ENCODE assay signal across 8 cellular contexts in genomic region chr12:12812605-12813119, GRCh38. TPM values are rescaled to one million over a fixed set of nuclear protein-coding genes. Genes with fewer than 3 reads are reported as not detected.
DNase-seq lines count a peak whose midpoint lies in the region; ATAC-seq and TF ChIP-seq lines count a peak whose summit lies in the region.

No MANE protein-coding gene starts in this region.

- WGBS in suprapubic skin: 77% methylated on average over 14 of the region's 14 CpGs

- H3K4me1 ChIP-seq in suprapubic skin: peaks cover 49% of the 10 kb centered on the region

- peak; percentile 1 to 14 for ATAC-seq in activated T-cell treated with anti-CD3 and anti-CD28 coated beads, Interleukin-2, amount 50 U/mL, for 72 hours (replicated peaks in 1 of 2)
- no peak for ATAC-seq in GM21717 (IDR thresholded peaks at IDR 0.05; ENCODE audit: unreplicated experiment)
- no peak for ATAC-seq in GM19463 (IDR thresholded peaks at IDR 0.05; ENCODE audit: unreplicated experiment)

- CTCF ChIA-PET in activated CD4-positive, alpha-beta memory T cell treated with anti-CD3 and anti-CD28 coated beads for 36 hours (lab: Charles Lee): interaction anchor here (0.8 to 8.0 kb wide), 7 partner anchors 9 to 456 kb away, joined by 3 to 72 read pairs (median 8); partner anchors contain the start of gene BORCS5

- POLR2A ChIA-PET in activated CD4-positive, alpha-beta memory T cell treated with anti-CD3 and anti-CD28 coated beads for 36 hours (lab: Charles Lee): interaction anchor here (1.4 kb wide), 2 partner anchors 25 to 345 kb away, joined by 3 to 6 read pairs; no protein-coding TSS in a partner anchor

- H3K9me3 ChIP-seq in suprapubic skin: no peaks in the 10 kb centered on the region

- no peaks in the 10 kb centered on the region for H3K27me3 Mint-ChIP-seq in activated T-cell treated with anti-CD3 and anti-CD28 coated beads, Interleukin-2, amount 50 U/mL, for 72 hours (ENCODE audit: low read depth)
- H3K27me3 Mint-ChIP-seq in activated CD4-positive, alpha-beta memory T cell treated with anti-CD3 and anti-CD28 coated beads for 36 hours: no peaks in the 10 kb centered on the region
- peaks cover 0 to 8% (median 3%) of the 10 kb centered on the region in 3 donors for H3K27me3 Mint-ChIP-seq in immature natural killer cell (ENCODE audit: low read depth in 3 of 3)

- no peak overlapping the region for H3K27ac ChIP-seq in suprapubic skin

- peaks cover 64% of the 10 kb centered on the region for H3K4me1 Mint-ChIP-seq in activated T-cell treated with anti-CD3 and anti-CD28 coated beads, Interleukin-2, amount 50 U/mL, for 72 hours (ENCODE audit: low read depth)
- peaks cover 59% of the 10 kb centered on the region for H3K4me1 Mint-ChIP-seq in activated CD4-positive, alpha-beta memory T cell treated with anti-CD3 and anti-CD28 coated beads for 36 hours (ENCODE audit: low read depth)
- peaks cover 53 to 62% of the 10 kb centered on the region in 2 donors for H3K4me1 Mint-ChIP-seq in immature natural killer cell

- H3K27ac Mint-ChIP-seq in activated T-cell treated with anti-CD3 and anti-CD28 coated beads, Interleukin-2, amount 50 U/mL, for 72 hours: no peak overlapping the region
- H3K27ac Mint-ChIP-seq in activated CD4-positive, alpha-beta memory T cell treated with anti-CD3 and anti-CD28 coated beads for 36 hours: peak overlapping the region; percentile 95
- H3K27ac Mint-ChIP-seq in immature natural killer cell: peak overlapping the region in 5 of 6 donors; percentile 90 to 96 (median 92)

- no peak for DNase-seq in activated T-cell treated with anti-CD3 and anti-CD28 coated beads, Interleukin-2, amount 50 U/mL, for 72 hours
- no peak for DNase-seq in activated T-cell treated with anti-CD3 and anti-CD28 coated beads, Interleukin-2, amount 50 U/mL, for 1 hour
- DNase-seq in activated CD4-positive, alpha-beta memory T cell treated with anti-CD3 and anti-CD28 coated beads for 36 hours: no peak
- DNase-seq in immature natural killer cell (no peak), suprapubic skin (ENCODE audit: low spot score in 2 of 2) (no peak), HK-2 (ENCODE audit: unreplicated experiment) (no peak)

- no peaks in the 10 kb centered on the region for H3K9me3 Mint-ChIP-seq in activated T-cell treated with anti-CD3 and anti-CD28 coated beads, Interleukin-2, amount 50 U/mL, for 72 hours
- no peaks in the 10 kb centered on the region for H3K9me3 Mint-ChIP-seq in activated CD4-positive, alpha-beta memory T cell treated with anti-CD3 and anti-CD28 coated beads for 36 hours
- no peaks in the 10 kb centered on the region for H3K9me3 Mint-ChIP-seq in immature natural killer cell

- no peak for TF ChIP-seq CTCF in suprapubic skin (IDR thresholded peaks at IDR 0.05)

- no peak for TF ChIP-seq POLR2A in suprapubic skin (IDR thresholded peaks at IDR 0.05)

- intact Hi-C loops in activated CD4-positive, alpha-beta memory T cell treated with anti-CD3 and anti-CD28 coated beads for 36 hours (cut with micrococcal nuclease): loop anchor here (1.0 to 2.0 kb wide), 2 partner anchors 86 to 188 kb away; partner anchors contain the start of gene HEBP1

- H3K36me3 Mint-ChIP-seq in activated T-cell treated with anti-CD3 and anti-CD28 coated beads, Interleukin-2, amount 50 U/mL, for 72 hours (ENCODE audit: insufficient read depth in 2 of 2): peaks cover 10 to 23% of the 10 kb centered on the region in 2 donors
- H3K36me3 Mint-ChIP-seq in activated CD4-positive, alpha-beta memory T cell treated with anti-CD3 and anti-CD28 coated beads for 36 hours: peaks cover 25% of the 10 kb centered on the region
- H3K36me3 Mint-ChIP-seq in immature natural killer cell: peaks cover 8 to 14% (median 10%) of the 10 kb centered on the region in 3 donors

- H3K4me3 Mint-ChIP-seq in activated T-cell treated with anti-CD3 and anti-CD28 coated beads, Interleukin-2, amount 50 U/mL, for 72 hours: peak overlapping the region in 1 of 2 donors; percentile 98
- peak overlapping the region; percentile 93 for H3K4me3 Mint-ChIP-seq in activated CD4-positive, alpha-beta memory T cell treated with anti-CD3 and anti-CD28 coated beads for 36 hours
- H3K4me3 Mint-ChIP-seq in immature natural killer cell: peak overlapping the region; percentile 92 to 97 (median 92)

- no peak for TF ChIP-seq EP300 in suprapubic skin (IDR thresholded peaks at IDR 0.05)

- H3K4me3 ChIP-seq in suprapubic skin: peak overlapping the region; percentile 92

- no peaks in the 10 kb centered on the region for H3K27me3 ChIP-seq in suprapubic skin

- peaks cover 7% of the 10 kb centered on the region for H3K36me3 ChIP-seq in suprapubic skin

RNA-seq across cellular contexts. Expression of gene DDX47, which starts 0.5 kb away (rescaled TPM):
- total RNA-seq in activated T-cell treated with anti-CD3 and anti-CD28 coated beads, Interleukin-2, amount 50 U/mL, for 72 hours: 10 to 100 TPM; 58.2 to 67.8 TPM
- total RNA-seq in activated CD4-positive, alpha-beta memory T cell treated with anti-CD3 and anti-CD28 coated beads for 36 hours: 10 to 100 TPM; 75.2 to 75.3 TPM
- 10 to 100 TPM; 39.3 to 62.7 (median 51.1) TPM for polyA plus RNA-seq in immature natural killer cell
- 10 to 100 TPM; 64.1 to 76.4 (median 66.9) TPM for total RNA-seq in suprapubic skin

RNA-seq across cellular contexts. Expression of gene APOLD1, which starts 27.2 kb away (rescaled TPM):
- total RNA-seq in activated T-cell treated with anti-CD3 and anti-CD28 coated beads, Interleukin-2, amount 50 U/mL, for 72 hours: 10 to 100 TPM; 10.4 to 12.8 TPM
- total RNA-seq in activated CD4-positive, alpha-beta memory T cell treated with anti-CD3 and anti-CD28 coated beads for 36 hours: 1 to 10 TPM; 3.4 to 4.4 TPM
- under 1 TPM in 1 of 3 donors, not detected in 2; 0.34 TPM for polyA plus RNA-seq in immature natural killer cell
- 10 to 100 TPM; 14.6 to 25.5 (median 16.4) TPM for total RNA-seq in suprapubic skin

Comparison
In these comparisons a context has a peak if more than half of its experiments do, and no peak if none do; other contexts are left out.
1. ATAC-seq: peak in activated T-cell treated with anti-CD3 and anti-CD28 coated beads, Interleukin-2, amount 50 U/mL, for 72 hours (2 of 2); none in GM21717 (single experiment) and GM19463 (single experiment).